14 cellular contexts compared by ENCODE assay signal in genomic region chr1:179169616-179170467, GRCh38. TPM values are rescaled to one million over a fixed set of nuclear protein-coding genes. Genes with fewer than 3 reads are reported as not detected.
DNase-seq lines count a peak whose midpoint lies in the region; ATAC-seq and TF ChIP-seq lines count a peak whose summit lies in the region.
"Had no signal": no experiment of that assay in that cellular context is flagged by ENCODE, and none has a peak within 500 bp of the region (broad histone marks: within the 10 kb centered on the region; RNA-seq: fewer than 3 reads in every experiment).

No MANE protein-coding gene starts in this region.

- DNase-seq in left ventricle myocardium inferior (no peak), cardiac septum (ENCODE audit: low spot score) (no peak), T1000 (lab: John Stamatoyannopoulos, UW) (peak; percentile 3), foreskin fibroblast (peak; percentile 77 to 87), aorta (no peak), DMS53 treated with DMSO at 0.1 percent for 48 hours (lab: John Stamatoyannopoulos, UW; ENCODE audit: unreplicated experiment) (no peak)
- no peak for DNase-seq in stimulated activated CD4-positive, alpha-beta T cell treated with anti-CD3 and anti-CD28 coated beads, Interleukin-4, amount 100 ng/mL, for 1 hour
- DNase-seq: mesendoderm; NCI-H2227 treated with DMSO at 0.1 percent for 48 hours; stimulated activated naive B cell treated with anti-CD40 and anti-IgM and Interleukin-4, amounts not matched to agents 10 μg/mL and 1 μg/mL and 100 μg/mL, for 72 hours had no signal

- H3K36me3 ChIP-seq in left ventricle myocardium inferior (no peaks in the 10 kb centered on the region), aorta (ENCODE audit: control insufficient read depth in 1 of 2, insufficient read depth in 2 of 2, low read length in 1 of 2) (no peaks in the 10 kb centered on the region)

- ATAC-seq in aorta (ENCODE audit: low FRiP score) (peak; percentile 63), HG03460 (IDR thresholded peaks at IDR 0.05; ENCODE audit: unreplicated experiment) (no peak)
- ATAC-seq: GM12878; stimulated activated naive B cell treated with anti-CD40 and anti-IgM and Interleukin-4, amounts not matched to agents 10 μg/mL and 1 μg/mL and 100 μg/mL, for 72 hours had no signal

- H3K27me3 ChIP-seq in left ventricle myocardium inferior (ENCODE audit: low read depth) (no peaks in the 10 kb centered on the region), aorta (ENCODE audit: control insufficient read depth in 1 of 2, insufficient read depth in 2 of 2, low read length in 1 of 2) (no peaks in the 10 kb centered on the region)
- H3K27me3 ChIP-seq: BLaER1 treated with 17β-estradiol and CSF1 and Interleukin-3, amounts not matched to agents 10 nM and 100 nM had no signal

- no peak for TF ChIP-seq CTCF in left ventricle myocardium inferior (IDR thresholded peaks at IDR 0.05; ENCODE audit: borderline replicate concordance)
- no peak for TF ChIP-seq CTCF in foreskin fibroblast (IDR thresholded peaks at IDR 0.05; ENCODE audit: low read depth, low read length)

- H3K4me1 ChIP-seq in left ventricle myocardium inferior (peaks cover 14% of the 10 kb centered on the region), aorta (ENCODE audit: control insufficient read depth in 1 of 2, insufficient read depth in 2 of 2, low read length in 2 of 2) (peaks cover 0 to 4% of the 10 kb centered on the region in 2 donors)

- H3K4me3 ChIP-seq in left ventricle myocardium inferior = no peak overlapping the region
- H3K4me3 ChIP-seq in foreskin fibroblast (ENCODE audit: low read depth in 1 of 2, low read length in 2 of 2) = no peak overlapping the region
- H3K4me3 ChIP-seq in aorta (ENCODE audit: low read length in 2 of 2) = no peak overlapping the region
- H3K4me3 ChIP-seq: BLaER1 treated with 17β-estradiol and CSF1 and Interleukin-3, amounts not matched to agents 10 nM and 100 nM; GM12878; skin epidermis had no signal

- intact Hi-C loops in left ventricle myocardium inferior (cut with micrococcal nuclease) = no loop called here
- intact Hi-C loops in cardiac septum (cut with DNase I) = no loop called here
- intact Hi-C loops in aorta (cut with DNase I) = no loop called here

- WGBS in aorta, 2 donors = 53 to 66% methylated on average over 3 of the region's 3 CpGs

- no peaks in the 10 kb centered on the region for H3K9me3 ChIP-seq in left ventricle myocardium inferior (replicated peaks)
- H3K9me3 ChIP-seq in aorta (ENCODE audit: control insufficient read depth, low read length) = no peaks in the 10 kb centered on the region
- H3K9me3 ChIP-seq: BLaER1 treated with 17β-estradiol and CSF1 and Interleukin-3, amounts not matched to agents 10 nM and 100 nM had no signal

- H3K27ac ChIP-seq in left ventricle myocardium inferior (replicated peaks) = peak overlapping the region; percentile 40
- H3K27ac ChIP-seq in aorta (ENCODE audit: low read depth in 1 of 2, low read length in 2 of 2) = peak overlapping the region in 1 of 2 donors; percentile 10
- H3K27ac ChIP-seq: BLaER1 treated with 17β-estradiol and CSF1 and Interleukin-3, amounts not matched to agents 10 nM and 100 nM had no signal

RNA-seq across cellular contexts. Expression of gene ABL2, which starts 59.6 kb away (rescaled TPM):
- 9.0 TPM for total RNA-seq in left ventricle myocardium inferior
- 14.1 TPM for total RNA-seq in cardiac septum
- 10 to 100 TPM; 57.0 to 58.5 TPM for total RNA-seq in aorta
- polyA plus RNA-seq in aorta = 1 to 10 TPM; 2.4 to 5.4 TPM

Comparison
In these comparisons a context has a peak if more than half of its experiments do, and no peak if none do; other contexts are left out.
1. DNase-seq: peak in T1000 (single experiment) and foreskin fibroblast (2 of 2); none in left ventricle myocardium inferior (single experiment), cardiac septum (single experiment), aorta (0 of 2), DMS53 treated with DMSO at 0.1 percent for 48 hours (single experiment) and stimulated activated CD4-positive, alpha-beta T cell treated with anti-CD3 and anti-CD28 coated beads, Interleukin-4, amount 100 ng/mL, for 1 hour (single experiment).